In the genomic region with DNA sequence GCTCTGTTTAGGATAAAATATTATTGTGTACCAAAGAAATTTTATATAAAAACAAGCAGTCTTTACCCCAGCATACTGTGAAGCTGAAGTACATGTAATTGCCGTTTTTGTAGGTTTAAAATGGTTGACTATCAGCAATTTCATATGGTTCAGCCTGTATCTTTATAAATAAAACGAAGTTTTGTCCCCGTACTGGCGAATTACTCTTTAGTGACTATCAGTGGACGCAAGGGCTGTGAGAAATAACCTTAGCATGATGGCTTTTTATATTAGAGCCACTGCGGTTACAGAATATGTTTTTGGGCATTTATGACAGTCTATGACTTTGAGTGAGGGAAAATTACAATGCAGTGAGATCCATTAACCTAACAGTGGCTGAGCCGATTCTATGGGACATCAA, we compare ENCODE assay signal across 23 cellular contexts. TPM values are rescaled to one million over a fixed set of nuclear protein-coding genes. Genes with fewer than 3 reads are reported as not detected.
"Had no signal": no experiment of that assay in that cellular context is flagged by ENCODE, and none has a peak within 500 bp of the region (broad histone marks: within the 10 kb centered on the region; RNA-seq: fewer than 3 reads in every experiment).

No MANE protein-coding gene starts in this region.

- ATAC-seq: left cardiac atrium; mucosa of descending colon; stimulated activated memory B cell treated with anti-CD40 and anti-IgM and Interleukin-4, amounts not matched to agents 10 μg/mL and 1 μg/mL and 100 μg/mL, for 72 hours; T-cell had no signal

- H3K4me3 ChIP-seq: adrenal gland, colonic mucosa, hepatocyte, mucosa of descending colon, SJCRH30, smooth muscle cell, stomach, suprapubic skin had no signal

- H3K27ac ChIP-seq: adrenal gland, colonic mucosa, epithelial cell of prostate, hepatocyte, sigmoid colon, SJCRH30, stomach, suprapubic skin had no signal

- H3K27me3 ChIP-seq: hepatocyte, sigmoid colon, SJCRH30, suprapubic skin had no signal

- H3K9me3 ChIP-seq: adrenal gland, colonic mucosa, mucosa of descending colon, sigmoid colon, SJCRH30, stomach, suprapubic skin had no signal

- H3K4me1 ChIP-seq: adrenal gland, colonic mucosa, sigmoid colon, SJCRH30, stomach, suprapubic skin had no signal

- H3K36me3 ChIP-seq: adrenal gland, colonic mucosa, sigmoid colon, SJCRH30, stomach, suprapubic skin had no signal

- DNase-seq: activated CD4-positive, alpha-beta T cell treated with anti-CD3 and anti-CD28 coated beads for 1 hour; activated CD8-positive, alpha-beta memory T cell treated with anti-CD3 and anti-CD28 coated beads for 24 hours; activated CD8-positive, alpha-beta memory T cell treated with anti-CD3 and anti-CD28 coated beads, Interleukin-2, amount 50 U/mL, for 4 hours; activated naive CD4-positive, alpha-beta T cell; activated T-cell treated with anti-CD3 and anti-CD28 coated beads, Interleukin-2, amount 50 U/mL, for 24 hours; adrenal gland; central memory CD4-positive, alpha-beta T cell; colonic mucosa; left cardiac atrium; mesenchymal stem cell; mucosa of descending colon; nephron progenitor cell; sigmoid colon; SJCRH30; stimulated activated CD4-positive, alpha-beta T cell treated with anti-CD3 and anti-CD28 coated beads, Interleukin-15, amount 100 ng/mL, for 24 hours; stomach; T-cell had no signal

RNA-seq across cellular contexts. Expression of a gene that starts 1.2 kb away (rescaled TPM):
- total RNA-seq: activated T-helper 2 cell treated with anti-CD3 and anti-CD28 coated beads, Interferon-gamma antibody, Interleukin-2, Interleukin-4, amounts not matched to agents 10 μg/mL and 5 μg/mL and 100 μg/mL, durations not matched to agents 14 hours and 24 hours and 36 hours had no signal
